1 cellular context compared by ENCODE assay signal in genomic region chr14:57346741-57347140, GRCh38.
A peak's percentile ranks its signal among the peaks of the same experiment; 100 is the strongest.
TF ChIP-seq lines count a peak whose summit lies in the region.

No MANE protein-coding gene starts in this region.

TF ChIP-seq in HepG2, 621 proteins besides CTCF, POLR2A, EP300 and RAD21 (continued from another document and continues in another):
- TF ChIP-seq PRDM4 (CRISPR knock-in tag; IDR thresholded peaks at IDR 0.05; ENCODE audit: borderline replicate concordance) (no peak), CREB1 (IDR thresholded peaks at IDR 0.05) (no peak), CREB1 (CRISPR knock-in tag; IDR thresholded peaks at IDR 0.05) (0 out of 2 replicates have a peak, but pooled peaks have one; percentile 20), ZNF775 (CRISPR knock-in tag; IDR thresholded peaks at IDR 0.05; ENCODE audit: borderline replicate concordance) (no peak), DRAP1 (CRISPR knock-in tag; IDR thresholded peaks at IDR 0.05) (no peak), TGIF2 (CRISPR knock-in tag; IDR thresholded peaks at IDR 0.05) (no peak), NR2F1 (CRISPR knock-in tag; IDR thresholded peaks at IDR 0.05) (0 out of 4 replicates have a peak, but pooled peaks of 1 of the 2 experiments have one; percentile 10), ZNF749 (CRISPR knock-in tag; IDR thresholded peaks at IDR 0.05; ENCODE audit: borderline replicate concordance) (no peak), ZSCAN20 (CRISPR knock-in tag; IDR thresholded peaks at IDR 0.05; ENCODE audit: borderline replicate concordance) (no peak), NCOR1 (IDR thresholded peaks at IDR 0.05; ENCODE audit: borderline replicate concordance, low read length) (no peak), NFE2 (CRISPR knock-in tag; IDR thresholded peaks at IDR 0.05) (no peak), ZNF816 (CRISPR knock-in tag; IDR thresholded peaks at IDR 0.05; ENCODE audit: borderline replicate concordance) (no peak), ARNT2 (CRISPR knock-in tag; IDR thresholded peaks at IDR 0.05; ENCODE audit: low read depth) (no peak), ZNF558 (CRISPR knock-in tag; IDR thresholded peaks at IDR 0.05; ENCODE audit: borderline replicate concordance) (no peak), KIAA2018 (CRISPR knock-in tag; IDR thresholded peaks at IDR 0.05; ENCODE audit: borderline replicate concordance) (no peak), ZNF33A (CRISPR knock-in tag; IDR thresholded peaks at IDR 0.05; ENCODE audit: borderline replicate concordance) (no peak), ZNF629 (CRISPR knock-in tag; conservative IDR thresholded peaks at IDR 0.05) (no peak), ZNF784 (CRISPR knock-in tag; IDR thresholded peaks at IDR 0.05; ENCODE audit: borderline replicate concordance) (no peak), NFIB (CRISPR knock-in tag; IDR thresholded peaks at IDR 0.05; ENCODE audit: borderline replicate concordance) (no peak), ZFYVE20 (CRISPR knock-in tag; IDR thresholded peaks at IDR 0.05; ENCODE audit: borderline replicate concordance, low read depth) (no peak), ZNF770 (CRISPR knock-in tag; IDR thresholded peaks at IDR 0.05) (no peak), GATA4 (IDR thresholded peaks at IDR 0.05; ENCODE audit: borderline replicate concordance, low read depth) (no peak), RAD51 (IDR thresholded peaks at IDR 0.05; ENCODE audit: borderline replicate concordance) (no peak), PHF20 (CRISPR knock-in tag; IDR thresholded peaks at IDR 0.05) (no peak), KLF16 (CRISPR knock-in tag; IDR thresholded peaks at IDR 0.05) (no peak; a peak in 1 of 4 replicates), ZSCAN29 (CRISPR knock-in tag; conservative IDR thresholded peaks at IDR 0.05) (no peak), THAP11 (CRISPR knock-in tag; IDR thresholded peaks at IDR 0.05) (no peak), ZBTB10 (CRISPR knock-in tag; IDR thresholded peaks at IDR 0.05; ENCODE audit: borderline replicate concordance) (no peak), CSRNP1 (CRISPR knock-in tag; IDR thresholded peaks at IDR 0.05) (no peak), SOX6 (IDR thresholded peaks at IDR 0.05) (no peak), SOX6 (CRISPR knock-in tag; IDR thresholded peaks at IDR 0.05) (peak; percentile 98), ERF (CRISPR knock-in tag; IDR thresholded peaks at IDR 0.05) (no peak), ZNF564 (CRISPR knock-in tag; IDR thresholded peaks at IDR 0.05) (no peak), FOXP1 (IDR thresholded peaks at IDR 0.05) (0 out of 2 replicates have a peak, but pooled peaks have one; percentile 39), FOXP1 (CRISPR knock-in tag; IDR thresholded peaks at IDR 0.05) (peak; percentile 91), SNAPC5 (CRISPR knock-in tag; IDR thresholded peaks at IDR 0.05; ENCODE audit: borderline replicate concordance) (no peak), GATAD2A (CRISPR knock-in tag; IDR thresholded peaks at IDR 0.05) (peak; percentile 73), ZMAT5 (CRISPR knock-in tag; IDR thresholded peaks at IDR 0.05; ENCODE audit: borderline replicate concordance, low read depth) (no peak), IRF2 (CRISPR knock-in tag; IDR thresholded peaks at IDR 0.05) (peak; percentile 54; the same call in 1 of the 2 replicates), REXO4 (CRISPR knock-in tag; IDR thresholded peaks at IDR 0.05; ENCODE audit: borderline replicate concordance) (no peak), ELF3 (CRISPR knock-in tag; IDR thresholded peaks at IDR 0.05) (peak; percentile 36; the same call in 1 of the 2 replicates), ZNF567 (CRISPR knock-in tag; IDR thresholded peaks at IDR 0.05; ENCODE audit: borderline replicate concordance) (no peak), KAT8 (CRISPR knock-in tag; IDR thresholded peaks at IDR 0.05) (peak; percentile 40; the same call in 1 of the 2 replicates), ZNF414 (CRISPR knock-in tag; IDR thresholded peaks at IDR 0.05) (no peak)
